18 cellular contexts compared by ENCODE assay signal in genomic region chr19:5642204-5642603, GRCh38.
"Had no signal": no experiment of that assay in that cellular context is flagged by ENCODE, and none has a peak within 500 bp of the region (broad histone marks: within the 10 kb centered on the region; RNA-seq: fewer than 3 reads in every experiment).

No MANE protein-coding gene starts in this region.

- H3K4me3 ChIP-seq: breast epithelium, dorsolateral prefrontal cortex, esophagus squamous epithelium, right atrium auricular region, upper lobe of left lung had no signal

- H3K9me3 ChIP-seq: breast epithelium, esophagus squamous epithelium, right atrium auricular region, upper lobe of left lung had no signal

- H3K4me3 Mint-ChIP-seq: activated CD4-positive, alpha-beta T cell treated with anti-CD3 and anti-CD28 coated beads, Interleukin-2, amount 10 ng/mL, durations not matched to agents 7 days and 5 days; activated CD8-positive, alpha-beta memory T cell treated with anti-CD3 and anti-CD28 coated beads, Interleukin-2, amount 10 ng/mL, durations not matched to agents 7 days and 5 days; mesothelial cell of epicardium had no signal

- H3K9me3 Mint-ChIP-seq: activated CD4-positive, alpha-beta T cell treated with anti-CD3 and anti-CD28 coated beads, Interleukin-2, amount 10 ng/mL, durations not matched to agents 7 days and 5 days; mesothelial cell of epicardium had no signal

- H3K27me3 ChIP-seq: breast epithelium, dorsolateral prefrontal cortex, esophagus squamous epithelium, right atrium auricular region, upper lobe of left lung had no signal

- H3K27me3 Mint-ChIP-seq: activated CD4-positive, alpha-beta T cell treated with anti-CD3 and anti-CD28 coated beads, Interleukin-2, amount 10 ng/mL, durations not matched to agents 7 days and 5 days; activated CD8-positive, alpha-beta memory T cell treated with anti-CD3 and anti-CD28 coated beads, Interleukin-2, amount 10 ng/mL, durations not matched to agents 7 days and 5 days had no signal

- H3K27ac Mint-ChIP-seq: activated CD4-positive, alpha-beta T cell treated with anti-CD3 and anti-CD28 coated beads, Interleukin-2, amount 10 ng/mL, durations not matched to agents 7 days and 5 days; activated CD8-positive, alpha-beta memory T cell treated with anti-CD3 and anti-CD28 coated beads, Interleukin-2, amount 10 ng/mL, durations not matched to agents 7 days and 5 days; mesothelial cell of epicardium had no signal

- DNase-seq: activated CD4-positive, alpha-beta T cell treated with anti-CD3 and anti-CD28 coated beads, Interleukin-2, amount 10 ng/mL, durations not matched to agents 7 days and 5 days; activated CD4-positive, CD25-positive, alpha-beta regulatory T cell; activated CD8-positive, alpha-beta memory T cell treated with anti-CD3 and anti-CD28 coated beads, Interleukin-2, amount 10 ng/mL, durations not matched to agents 7 days and 5 days; activated naive CD4-positive, alpha-beta T cell treated with Interleukin-2 at 50 U/mL for 16 hours; anterior cingulate cortex; dorsolateral prefrontal cortex; esophagus squamous epithelium; foreskin melanocyte; head of caudate nucleus; islet precursor cell; left ventricle myocardium superior; posterior cingulate gyrus; stimulated activated CD4-positive, alpha-beta T cell treated with anti-CD3 and anti-CD28 coated beads, Interleukin-12 subunit alpha, Interleukin-12 subunit beta, amount 100 ng/mL, for 4 hours; stimulated activated naive CD4-positive, alpha-beta T cell; upper lobe of left lung had no signal

- H3K4me1 ChIP-seq: breast epithelium had no signal

- ATAC-seq: activated CD8-positive, alpha-beta memory T cell treated with anti-CD3 and anti-CD28 coated beads, Interleukin-2, amount 10 ng/mL, durations not matched to agents 7 days and 5 days; left ventricle myocardium superior had no signal

- H3K27ac ChIP-seq: breast epithelium, dorsolateral prefrontal cortex, right atrium auricular region, upper lobe of left lung had no signal

- H3K36me3 ChIP-seq: breast epithelium had no signal
